26 cellular contexts compared by ENCODE assay signal in the genomic region with DNA sequence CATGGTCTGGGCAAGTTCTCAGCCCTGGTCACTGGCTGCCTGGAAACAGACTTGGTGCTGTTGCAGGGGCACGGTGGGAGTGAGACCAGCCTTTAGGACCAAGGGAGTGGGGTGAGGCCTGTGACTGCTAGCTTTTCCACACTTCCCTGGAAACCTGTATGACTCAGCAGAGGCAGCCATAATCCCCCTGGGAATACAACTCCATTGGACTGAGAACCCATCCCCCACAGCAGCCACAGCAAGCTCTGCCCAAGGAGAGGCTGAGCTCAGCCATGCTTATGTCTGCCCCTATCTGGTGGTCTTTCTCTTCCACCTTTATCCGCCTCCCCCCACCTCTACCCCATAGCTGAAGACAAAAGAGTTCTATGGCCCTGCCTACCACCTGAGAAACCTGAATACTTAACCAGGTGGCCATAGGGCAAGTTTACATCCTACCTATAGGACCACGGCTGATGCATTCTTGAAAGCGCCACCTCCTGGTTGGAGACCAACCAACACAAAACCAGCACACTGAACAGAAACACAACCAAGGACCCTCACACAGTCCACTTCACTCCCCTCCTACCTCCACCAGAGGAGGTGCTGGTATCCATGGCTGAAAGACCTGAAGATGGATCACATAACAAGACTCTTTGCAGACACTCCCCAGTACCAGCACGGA.
DNase-seq lines count a peak whose midpoint lies in the region; ATAC-seq and TF ChIP-seq lines count a peak whose summit lies in the region.
"Had no signal": no experiment of that assay in that cellular context is flagged by ENCODE, and none has a peak within 500 bp of the region (broad histone marks: within the 10 kb centered on the region; RNA-seq: fewer than 3 reads in every experiment).

No MANE protein-coding gene starts in this region.

- RAD21 ChIA-PET in HCT116 (lab: Charles Lee; ENCODE audit: low non-redundant PET in 1 of 2, low total read pairs in 2 of 2, uncharacterized antibody in 2 of 2, unreplicated experiment in 2 of 2), result no interaction called here

- no peaks in the 10 kb centered on the region for H3K79me2 ChIP-seq in HCT116 (ENCODE audit: insufficient read depth, low read length)
- H3K79me2 ChIP-seq in OCI-LY7 (ENCODE audit: insufficient read depth, low read depth, low read length), result no peaks in the 10 kb centered on the region

- no peaks in the 10 kb centered on the region for H3K27me3 Mint-ChIP-seq in activated CD4-positive, alpha-beta memory T cell treated with anti-CD3 and anti-CD28 coated beads for 36 hours
- H3K27me3 Mint-ChIP-seq: CD4-positive, CD25-positive, alpha-beta regulatory T cell had no signal

- no peaks in the 10 kb centered on the region for H3K9me3 ChIP-seq in HCT116 (ENCODE audit: control insufficient read depth in 1 of 2, insufficient read depth in 1 of 2, low read depth in 1 of 2, low read length in 2 of 2)
- peaks cover 4% of the 10 kb centered on the region; the same call in 1 of the 2 replicates for H3K9me3 ChIP-seq in OCI-LY7 (ENCODE audit: low read length)
- no peaks in the 10 kb centered on the region for H3K9me3 ChIP-seq in iPS DF 6.9 (ENCODE audit: control insufficient read depth, insufficient read depth, low read length)
- H3K9me3 ChIP-seq: Caco-2, Peyer's patch had no signal

- no peaks in the 10 kb centered on the region for H3K36me3 Mint-ChIP-seq in activated CD4-positive, alpha-beta memory T cell treated with anti-CD3 and anti-CD28 coated beads for 36 hours
- H3K36me3 Mint-ChIP-seq: CD4-positive, CD25-positive, alpha-beta regulatory T cell had no signal

- BruUV-seq in HCT116 (replicated peaks; lab: Mats Ljungman, UMichigan) (no TSS peak), OCI-LY7 (replicated peaks; lab: Mats Ljungman, UMichigan) (no TSS peak)

- TF ChIP-seq CTCF in C4-2B (conservative IDR thresholded peaks at IDR 0.05), result peak; percentile 21; the same call in 1 of the 2 replicates
- peak in 2 of 3 experiments; percentile 37 to 54; a peak in 3 of 6 replicates for TF ChIP-seq CTCF in HCT116 (IDR thresholded peaks at IDR 0.05 in 2 of 3, conservative IDR thresholded peaks at IDR 0.05 in 1 of 3; ENCODE audit: borderline replicate concordance in 1 of 3, insufficient read depth in 1 of 3, low read depth in 2 of 3, low read length in 2 of 3)
- peak; percentile 61 for TF ChIP-seq CTCF in OCI-LY7 (conservative IDR thresholded peaks at IDR 0.05; ENCODE audit: low read length)

- CTCF ChIA-PET in HCT116 (lab: Charles Lee) (no interaction called here), OCI-LY7 (lab: Charles Lee; ENCODE audit: unreplicated experiment) (no interaction called here)
- CTCF ChIA-PET in activated CD4-positive, alpha-beta memory T cell treated with anti-CD3 and anti-CD28 coated beads for 36 hours (lab: Charles Lee), result no interaction called here

- H3K27ac Mint-ChIP-seq in activated CD4-positive, alpha-beta memory T cell treated with anti-CD3 and anti-CD28 coated beads for 36 hours, result no peak overlapping the region
- H3K27ac Mint-ChIP-seq: CD4-positive, CD25-positive, alpha-beta regulatory T cell had no signal

- H3K27ac ChIP-seq in C4-2B (no peak overlapping the region), HCT116 (ENCODE audit: low read depth, low read length) (no peak overlapping the region), OCI-LY7 (ENCODE audit: low read depth, low read length, poor library complexity, severe bottlenecking) (no peak overlapping the region), iPS DF 6.9 (ENCODE audit: low read length) (no peak overlapping the region)
- H3K27ac ChIP-seq: Peyer's patch, SK-N-MC had no signal

- H3K36me3 ChIP-seq in HCT116 (ENCODE audit: control insufficient read depth in 1 of 2, insufficient read depth in 2 of 2, low read length in 2 of 2) (no peaks in the 10 kb centered on the region), OCI-LY7 (ENCODE audit: insufficient read depth, low read length) (no peaks in the 10 kb centered on the region), iPS DF 6.9 (ENCODE audit: control insufficient read depth, insufficient read depth, low read length) (no peaks in the 10 kb centered on the region)
- H3K36me3 ChIP-seq: Peyer's patch had no signal

- no peak for TF ChIP-seq RAD21 in HCT116 (IDR thresholded peaks at IDR 0.05; ENCODE audit: low read depth)

- no peak overlapping the region for H2AFZ ChIP-seq in HCT116 (ENCODE audit: low read depth, low read length, poor library complexity, severe bottlenecking)
- H2AFZ ChIP-seq in OCI-LY7 (ENCODE audit: low read length), result no peak overlapping the region

- H4K20me1 ChIP-seq in HCT116 (ENCODE audit: insufficient read depth) (no peaks in the 10 kb centered on the region), OCI-LY7 (ENCODE audit: insufficient read depth, low read length) (no peaks in the 10 kb centered on the region)

- H3K4me1 Mint-ChIP-seq in activated CD4-positive, alpha-beta memory T cell treated with anti-CD3 and anti-CD28 coated beads for 36 hours (ENCODE audit: low read depth), result no peaks in the 10 kb centered on the region
- H3K4me1 Mint-ChIP-seq: CD4-positive, CD25-positive, alpha-beta regulatory T cell had no signal

- no peaks in the 10 kb centered on the region for H3K9me2 ChIP-seq in HCT116 (ENCODE audit: insufficient read depth)
- H3K9me2 ChIP-seq in OCI-LY7 (ENCODE audit: insufficient read depth, low read length), result no peaks in the 10 kb centered on the region

- H3K4me2 ChIP-seq in HCT116 (ENCODE audit: low read length) (no peak overlapping the region), OCI-LY7 (ENCODE audit: low read length) (no peak overlapping the region)

- DNase-seq in HCT116 (ENCODE audit: low read depth, low spot score) (no peak), OCI-LY7 (ENCODE audit: low spot score) (no peak), iPS DF 6.9 (ENCODE audit: low read depth, low spot score) (peak; percentile 13), HuH-7.5 (ENCODE audit: low spot score) (no peak), NCI-H446 treated with DMSO at 0.1 percent for 48 hours (lab: John Stamatoyannopoulos, UW) (no peak), NCI-H146 (lab: John Stamatoyannopoulos, UW) (no peak)
- DNase-seq in activated CD4-positive, alpha-beta memory T cell treated with anti-CD3 and anti-CD28 coated beads for 36 hours, result no peak
- DNase-seq: ACHN; AML-193; Caco-2; CD4-positive, CD25-positive, alpha-beta regulatory T cell; DMS79; GDM1; HCEC 1CT; KG1; MM.1S; NCI-H1105; NCI-H187 treated with DMSO at 0.1 percent for 48 hours; NCI-H2171; NCI-H510A; NCI-H774; Peyer's patch had no signal

- peaks cover 0 to 15% of the 10 kb centered on the region in 2 experiments; a peak in 1 of 4 replicates for H3K4me1 ChIP-seq in HCT116 (ENCODE audit: control insufficient read depth in 1 of 2, insufficient read depth in 2 of 2, low read length in 2 of 2)
- H3K4me1 ChIP-seq in OCI-LY7 (ENCODE audit: insufficient read depth, low read length, poor library complexity, severe bottlenecking), result no peaks in the 10 kb centered on the region
- no peaks in the 10 kb centered on the region for H3K4me1 ChIP-seq in iPS DF 6.9 (ENCODE audit: control insufficient read depth, insufficient read depth, low read length)
- H3K4me1 ChIP-seq: Caco-2, Peyer's patch had no signal

- H3K9ac ChIP-seq in HCT116 (ENCODE audit: low read length), result no peak overlapping the region

- no peak overlapping the region for H3K4me3 Mint-ChIP-seq in activated CD4-positive, alpha-beta memory T cell treated with anti-CD3 and anti-CD28 coated beads for 36 hours
- H3K4me3 Mint-ChIP-seq: CD4-positive, CD25-positive, alpha-beta regulatory T cell had no signal

- H3K27me3 ChIP-seq in HCT116 (ENCODE audit: insufficient read depth, low read length) (no peaks in the 10 kb centered on the region), iPS DF 6.9 (ENCODE audit: control insufficient read depth, insufficient read depth, low read length) (no peaks in the 10 kb centered on the region)
- H3K27me3 ChIP-seq: Peyer's patch had no signal

- intact Hi-C loops in HCT116 (cut with micrococcal nuclease), result no loop called here
- intact Hi-C loops in OCI-LY7 (cut with micrococcal nuclease; ENCODE audit: unreplicated experiment), result no loop called here
- intact Hi-C loops in activated CD4-positive, alpha-beta memory T cell treated with anti-CD3 and anti-CD28 coated beads for 36 hours (cut with micrococcal nuclease), result no loop called here

- ATAC-seq in HCT116, result peak; percentile 59
- ATAC-seq: GM12878, Right ventricle myocardium inferior had no signal

- peaks cover 33% of the 10 kb centered on the region for H3K9me3 Mint-ChIP-seq in activated CD4-positive, alpha-beta memory T cell treated with anti-CD3 and anti-CD28 coated beads for 36 hours

- TF ChIP-seq POLR2A in HCT116 (IDR thresholded peaks at IDR 0.05; ENCODE audit: borderline replicate concordance, extremely low read depth, insufficient read depth, insufficient read length), result no peak

- POLR2A ChIA-PET in HCT116 (lab: Charles Lee), result no interaction called here
- POLR2A ChIA-PET in OCI-LY7 (lab: Charles Lee), result no interaction called here
- POLR2A ChIA-PET in activated CD4-positive, alpha-beta memory T cell treated with anti-CD3 and anti-CD28 coated beads for 36 hours (lab: Charles Lee), result no interaction called here

- H3K4me3 ChIP-seq in HCT116 (replicated peaks in 1 of 2; ENCODE audit: low read depth in 1 of 2, low read length in 2 of 2), result no peak overlapping the region
- H3K4me3 ChIP-seq in OCI-LY7 (ENCODE audit: low read depth, low read length, poor library complexity, severe bottlenecking), result no peak overlapping the region
- no peak overlapping the region for H3K4me3 ChIP-seq in iPS DF 6.9 (ENCODE audit: low read length)
- H3K4me3 ChIP-seq: GM12878, Peyer's patch, SK-N-MC had no signal

- WGBS in iPS DF 6.9 (ENCODE audit: insufficient coverage, insufficient read length), result no CpG with 5 or more reads among the region's 5 CpGs
